In genomic region chr10:101843032-101843991, GRCh38 we compare ENCODE assay signal across 10 cellular contexts. TPM values are rescaled to one million over a fixed set of nuclear protein-coding genes. Genes with fewer than 3 reads are reported as not detected.
DNase-seq lines count a peak whose midpoint lies in the region; ATAC-seq, FAIRE-seq and TF ChIP-seq lines count a peak whose summit lies in the region.
"Had no signal": no experiment of that assay in that cellular context is flagged by ENCODE, and none has a peak within 500 bp of the region (broad histone marks: within the 10 kb centered on the region; RNA-seq: fewer than 3 reads in every experiment).

TSS of gene KCNIP2 (minus strand) at chr10:101843800. CDS start at chr10:101843568, 232 bp downstream.

- H3K36me3 ChIP-seq in osteoblast (ENCODE audit: insufficient read depth, low read length), result no peaks in the 10 kb centered on the region

- H3K9me3 ChIP-seq in osteoblast (ENCODE audit: low read depth, low read length), result no peaks in the 10 kb centered on the region
- H3K9me3 ChIP-seq: thyroid gland had no signal

- H2AFZ ChIP-seq in osteoblast (ENCODE audit: low read length), result no peak within 1 kb of the TSS

- H3K4me3 ChIP-seq in fibroblast of mammary gland (ENCODE audit: control insufficient read depth, low read depth, low read length) (no peak within 1 kb of the TSS), osteoblast (ENCODE audit: insufficient read depth, low read length) (no peak within 1 kb of the TSS)
- H3K4me3 ChIP-seq: thyroid gland had no signal

- H3K4me2 ChIP-seq in osteoblast (ENCODE audit: insufficient read depth, low read length), result peak within 1 kb of the TSS; percentile 34

- peak within 1 kb of the TSS; percentile 90 for H3K4me3 Mint-ChIP-seq in activated T-helper 17 cell treated with anti-CD3 and anti-CD28 coated beads, Interleukin-2, amount 50 U/mL, for 72 hours

- TF ChIP-seq CTCF in fibroblast of mammary gland (conservative IDR thresholded peaks at IDR 0.05; ENCODE audit: control insufficient read depth, insufficient read depth, low read depth, low read length) (peak; percentile 27), osteoblast (IDR thresholded peaks at IDR 0.05; ENCODE audit: extremely low read depth, low read depth, low read length) (peak; percentile 34)

- no peak for DNase-seq in GM12891 (ENCODE audit: insufficient read length, low spot score)
- peak; percentile 34 for DNase-seq in NCI-H526 treated with DMSO at 0.1 percent for 48 hours (lab: John Stamatoyannopoulos, UW)
- DNase-seq in fibroblast of mammary gland (ENCODE audit: low read depth), result no peak
- DNase-seq in osteoblast (ENCODE audit: insufficient read length, low spot score, missing footprints), result no peak
- no peak for DNase-seq in HTR-8/SVneo (ENCODE audit: insufficient read length, low spot score)

- H3K4me1 Mint-ChIP-seq in activated T-helper 17 cell treated with anti-CD3 and anti-CD28 coated beads, Interleukin-2, amount 50 U/mL, for 72 hours, result peaks cover 30% of the 10 kb centered on the region

- no peaks in the 10 kb centered on the region for H3K79me2 ChIP-seq in osteoblast (ENCODE audit: insufficient read depth, low read length)

- peak; percentile 53 for ATAC-seq in activated T-helper 17 cell treated with anti-CD3 and anti-CD28 coated beads, Interleukin-2, amount 50 U/mL, for 72 hours (replicated peaks)
- ATAC-seq in HG03520 (IDR thresholded peaks at IDR 0.05; ENCODE audit: unreplicated experiment) (no peak), HG03521 (IDR thresholded peaks at IDR 0.05; ENCODE audit: unreplicated experiment) (no peak)

- no peaks in the 10 kb centered on the region for H3K27me3 Mint-ChIP-seq in activated T-helper 17 cell treated with anti-CD3 and anti-CD28 coated beads, Interleukin-2, amount 50 U/mL, for 72 hours

- peaks cover 27% of the 10 kb centered on the region for H3K36me3 Mint-ChIP-seq in activated T-helper 17 cell treated with anti-CD3 and anti-CD28 coated beads, Interleukin-2, amount 50 U/mL, for 72 hours (ENCODE audit: low read depth)

- H3K9me3 Mint-ChIP-seq in activated T-helper 17 cell treated with anti-CD3 and anti-CD28 coated beads, Interleukin-2, amount 50 U/mL, for 72 hours, result no peaks in the 10 kb centered on the region

- FAIRE-seq in GM12891 (lab: Jason Lieb, UNC), result peak; percentile 85
- FAIRE-seq in HTR-8/SVneo (lab: Jason Lieb, UNC), result no peak
- FAIRE-seq: TTC549 had no signal

- H4K20me1 ChIP-seq in osteoblast (ENCODE audit: insufficient read depth, low read length), result peaks cover 40% of the 10 kb centered on the region

- peaks cover 10% of the 10 kb centered on the region for H3K4me1 ChIP-seq in osteoblast (ENCODE audit: insufficient read depth, low read length)

- H3K27me3 ChIP-seq in osteoblast (ENCODE audit: insufficient read depth, low read length), result no peaks in the 10 kb centered on the region
- H3K27me3 ChIP-seq: thyroid gland had no signal

- H3K27ac ChIP-seq in osteoblast (ENCODE audit: low read depth, low read length), result no peak within 1 kb of the TSS
- H3K27ac ChIP-seq: thyroid gland had no signal

- H3K27ac Mint-ChIP-seq in activated T-helper 17 cell treated with anti-CD3 and anti-CD28 coated beads, Interleukin-2, amount 50 U/mL, for 72 hours, result peak within 1 kb of the TSS; percentile 78

- no peak for TF ChIP-seq POLR2A in GM12891 (IDR thresholded peaks at IDR 0.05; ENCODE audit: low read depth, low read length)

TF ChIP-seq in GM12891, 5 proteins besides CTCF, POLR2A, EP300 and RAD21:
- no peak for TF ChIP-seq SPI1 (IDR thresholded peaks at IDR 0.05; ENCODE audit: low read depth, low read length)
- no peak for TF ChIP-seq POLR2AphosphoS5 (IDR thresholded peaks at IDR 0.05; ENCODE audit: low read depth, low read length)
- TF ChIP-seq POU2F2 (IDR thresholded peaks at IDR 0.05; ENCODE audit: low read depth, low read length), result no peak
- no peak for TF ChIP-seq TAF1 (IDR thresholded peaks at IDR 0.05; ENCODE audit: low read depth, low read length)
- no peak for TF ChIP-seq PAX5 (IDR thresholded peaks at IDR 0.05; ENCODE audit: insufficient read depth, low read length, severe bottlenecking)

RNA-seq across cellular contexts. Expression of gene KCNIP2, which starts in this region (rescaled TPM):
- polyA plus RNA-seq in GM12891 (2012; ENCODE audit: low read depth, missing spikeins), result 1.5 TPM
- total RNA-seq in activated T-helper 17 cell treated with anti-CD3 and anti-CD28 coated beads, Interleukin-2, amount 50 U/mL, for 72 hours, result 10 to 100 TPM in 1 of 2 donors, 1 to 10 TPM in 1; 4.5 to 39.3 TPM
- 0.88 and 1.4 TPM in 2 replicates for total RNA-seq in osteoblast
